In genomic region chr17:32211671-32212070, GRCh38 we compare ENCODE assay signal across 38 cellular contexts. TPM values are rescaled to one million over a fixed set of nuclear protein-coding genes. Genes with fewer than 3 reads are reported as not detected.
"Had no signal": no experiment of that assay in that cellular context is flagged by ENCODE, and none has a peak within 500 bp of the region (broad histone marks: within the 10 kb centered on the region; RNA-seq: fewer than 3 reads in every experiment).

No MANE protein-coding gene starts in this region.

- H3K4me1 Mint-ChIP-seq: activated naive CD4-positive, alpha-beta T cell treated with anti-CD3 and anti-CD28 coated beads, Interleukin-2, amount 10 ng/mL, durations not matched to agents 7 days and 5 days; activated naive CD4-positive, alpha-beta T cell treated with anti-CD3 and anti-CD28 coated beads, Interleukin-2, amount 50 U/mL, for 24 hours; activated naive CD8-positive, alpha-beta T cell treated with anti-CD3 and anti-CD28 coated beads, Interleukin-2, amount 50 U/mL, for 24 hours; activated T-helper 17 cell treated with anti-CD3 and anti-CD28 coated beads, Interleukin-2, amount 50 U/mL, for 72 hours; brain; central memory CD8-positive, alpha-beta T cell had no signal

- H3K27me3 ChIP-seq: adrenal gland, ascending aorta, body of pancreas, brain microvascular endothelial cell, breast epithelium, cardiac muscle cell had no signal

- H3K27me3 Mint-ChIP-seq: activated naive CD4-positive, alpha-beta T cell treated with anti-CD3 and anti-CD28 coated beads, Interleukin-2, amount 10 ng/mL, durations not matched to agents 7 days and 5 days; activated naive CD4-positive, alpha-beta T cell treated with anti-CD3 and anti-CD28 coated beads, Interleukin-2, amount 50 U/mL, for 24 hours; activated naive CD8-positive, alpha-beta T cell; activated naive CD8-positive, alpha-beta T cell treated with anti-CD3 and anti-CD28 coated beads for 36 hours; activated naive CD8-positive, alpha-beta T cell treated with anti-CD3 and anti-CD28 coated beads, Interleukin-2, amount 10 ng/mL, durations not matched to agents 7 days and 5 days; activated naive CD8-positive, alpha-beta T cell treated with anti-CD3 and anti-CD28 coated beads, Interleukin-2, amount 50 U/mL, for 24 hours; activated T-cell treated with anti-CD3 and anti-CD28 coated beads, Interleukin-2, amount 50 U/mL, for 24 hours; activated T-helper 17 cell treated with anti-CD3 and anti-CD28 coated beads, Interleukin-2, amount 50 U/mL, for 72 hours; brain; central memory CD8-positive, alpha-beta T cell had no signal

- H3K27ac Mint-ChIP-seq: activated naive CD4-positive, alpha-beta T cell treated with anti-CD3 and anti-CD28 coated beads for 36 hours; activated naive CD4-positive, alpha-beta T cell treated with anti-CD3 and anti-CD28 coated beads, Interleukin-2, amount 10 ng/mL, durations not matched to agents 7 days and 5 days; activated naive CD4-positive, alpha-beta T cell treated with anti-CD3 and anti-CD28 coated beads, Interleukin-2, amount 50 U/mL, for 72 hours; activated naive CD8-positive, alpha-beta T cell; activated naive CD8-positive, alpha-beta T cell treated with anti-CD3 and anti-CD28 coated beads for 36 hours; activated naive CD8-positive, alpha-beta T cell treated with anti-CD3 and anti-CD28 coated beads, Interleukin-2, amount 10 ng/mL, durations not matched to agents 7 days and 5 days; activated naive CD8-positive, alpha-beta T cell treated with anti-CD3 and anti-CD28 coated beads, Interleukin-2, amount 50 U/mL, for 24 hours; activated T-cell treated with anti-CD3 and anti-CD28 coated beads, Interleukin-2, amount 50 U/mL, for 24 hours; activated T-cell treated with anti-CD3 and anti-CD28 coated beads, Interleukin-2, amount 50 U/mL, for 72 hours; activated T-helper 1 cell treated with anti-CD3 and anti-CD28 coated beads, Interleukin-12 subunit alpha, Interleukin-12 subunit beta, Interleukin-2, Interleukin-4 antibody, amounts not matched to agents 30 ng/mL and 10 ng/mL and 1 ng/mL, durations not matched to agents 14 hours and 24 hours and 36 hours; activated T-helper 17 cell treated with anti-CD3 and anti-CD28 coated beads, Interleukin-2, amount 50 U/mL, for 72 hours; activated T-helper 2 cell treated with anti-CD3 and anti-CD28 coated beads, Interferon-gamma antibody, Interleukin-2, Interleukin-4, amounts not matched to agents 10 μg/mL and 5 μg/mL and 100 μg/mL, durations not matched to agents 14 hours and 24 hours and 36 hours; brain had no signal

- H3K9me3 ChIP-seq: adrenal gland, ascending aorta, body of pancreas, breast epithelium had no signal

- H3K36me3 Mint-ChIP-seq: activated naive CD4-positive, alpha-beta T cell treated with anti-CD3 and anti-CD28 coated beads, Interleukin-2, amount 50 U/mL, for 72 hours had no signal

- H3K36me3 ChIP-seq: breast epithelium had no signal

- FAIRE-seq: bronchial epithelial cell had no signal

- H3K4me3 Mint-ChIP-seq: activated naive CD4-positive, alpha-beta T cell treated with anti-CD3 and anti-CD28 coated beads for 36 hours; activated naive CD4-positive, alpha-beta T cell treated with anti-CD3 and anti-CD28 coated beads, Interleukin-2, amount 10 ng/mL, durations not matched to agents 7 days and 5 days; activated naive CD4-positive, alpha-beta T cell treated with anti-CD3 and anti-CD28 coated beads, Interleukin-2, amount 50 U/mL, for 24 hours; activated naive CD8-positive, alpha-beta T cell; activated naive CD8-positive, alpha-beta T cell treated with anti-CD3 and anti-CD28 coated beads for 36 hours; activated naive CD8-positive, alpha-beta T cell treated with anti-CD3 and anti-CD28 coated beads, Interleukin-2, amount 10 ng/mL, durations not matched to agents 7 days and 5 days; activated naive CD8-positive, alpha-beta T cell treated with anti-CD3 and anti-CD28 coated beads, Interleukin-2, amount 50 U/mL, for 24 hours; activated T-cell treated with anti-CD3 and anti-CD28 coated beads, Interleukin-2, amount 50 U/mL, for 24 hours; activated T-cell treated with anti-CD3 and anti-CD28 coated beads, Interleukin-2, amount 50 U/mL, for 4 hours; activated T-cell treated with anti-CD3 and anti-CD28 coated beads, Interleukin-2, amount 50 U/mL, for 72 hours; activated T-helper 1 cell treated with anti-CD3 and anti-CD28 coated beads, Interleukin-12 subunit alpha, Interleukin-12 subunit beta, Interleukin-2, Interleukin-4 antibody, amounts not matched to agents 30 ng/mL and 10 ng/mL and 1 ng/mL, durations not matched to agents 14 hours and 24 hours and 36 hours; activated T-helper 17 cell treated with anti-CD3 and anti-CD28 coated beads, Interleukin-2, amount 50 U/mL, for 72 hours; brain; central memory CD8-positive, alpha-beta T cell had no signal

- H3K4me1 ChIP-seq: adrenal gland, ascending aorta, body of pancreas, breast epithelium had no signal

- H3K27ac ChIP-seq: adrenal gland, ascending aorta, body of pancreas, brain microvascular endothelial cell, breast epithelium, cardiac muscle cell had no signal

- H3K4me3 ChIP-seq: adrenal gland, ascending aorta, body of pancreas, breast epithelium, cardiac muscle cell had no signal

- H3K9me3 Mint-ChIP-seq: activated naive CD4-positive, alpha-beta T cell treated with anti-CD3 and anti-CD28 coated beads for 36 hours; activated naive CD4-positive, alpha-beta T cell treated with anti-CD3 and anti-CD28 coated beads, Interleukin-2, amount 10 ng/mL, durations not matched to agents 7 days and 5 days; activated naive CD4-positive, alpha-beta T cell treated with anti-CD3 and anti-CD28 coated beads, Interleukin-2, amount 50 U/mL, for 24 hours; activated naive CD4-positive, alpha-beta T cell treated with anti-CD3 and anti-CD28 coated beads, Interleukin-2, amount 50 U/mL, for 72 hours; activated naive CD8-positive, alpha-beta T cell treated with anti-CD3 and anti-CD28 coated beads for 36 hours; activated naive CD8-positive, alpha-beta T cell treated with anti-CD3 and anti-CD28 coated beads, Interleukin-2, amount 10 ng/mL, durations not matched to agents 7 days and 5 days; activated naive CD8-positive, alpha-beta T cell treated with anti-CD3 and anti-CD28 coated beads, Interleukin-2, amount 50 U/mL, for 24 hours; activated T-cell treated with anti-CD3 and anti-CD28 coated beads, Interleukin-2, amount 50 U/mL, for 24 hours; activated T-cell treated with anti-CD3 and anti-CD28 coated beads, Interleukin-2, amount 50 U/mL, for 4 hours; activated T-cell treated with anti-CD3 and anti-CD28 coated beads, Interleukin-2, amount 50 U/mL, for 72 hours; activated T-helper 1 cell treated with anti-CD3 and anti-CD28 coated beads, Interleukin-12 subunit alpha, Interleukin-12 subunit beta, Interleukin-2, Interleukin-4 antibody, amounts not matched to agents 30 ng/mL and 10 ng/mL and 1 ng/mL, durations not matched to agents 14 hours and 24 hours and 36 hours; activated T-helper 17 cell treated with anti-CD3 and anti-CD28 coated beads, Interleukin-2, amount 50 U/mL, for 72 hours; activated T-helper 2 cell treated with anti-CD3 and anti-CD28 coated beads, Interferon-gamma antibody, Interleukin-2, Interleukin-4, amounts not matched to agents 10 μg/mL and 5 μg/mL and 100 μg/mL, durations not matched to agents 14 hours and 24 hours and 36 hours; brain; central memory CD8-positive, alpha-beta T cell had no signal

- DNase-seq: activated effector memory CD4-positive, alpha-beta T cell treated with anti-CD3 and anti-CD28 coated beads, Interleukin-2, amount 50 U/mL, for 16 hours; activated effector memory CD4-positive, alpha-beta T cell treated with Interleukin-2 at 50 U/mL for 16 hours; activated gamma-delta T cell; activated gamma-delta T cell treated with Interleukin-2 at 50 U/mL for 16 hours; activated naive CD4-positive, alpha-beta T cell; activated naive CD4-positive, alpha-beta T cell treated with anti-CD3 and anti-CD28 coated beads for 36 hours; activated naive CD4-positive, alpha-beta T cell treated with anti-CD3 and anti-CD28 coated beads, Interleukin-2, amount 10 ng/mL, durations not matched to agents 7 days and 5 days; activated naive CD4-positive, alpha-beta T cell treated with anti-CD3 and anti-CD28 coated beads, Interleukin-2, amount 50 U/mL, for 16 hours; activated naive CD4-positive, alpha-beta T cell treated with Interleukin-2 at 50 U/mL for 16 hours; activated naive CD8-positive, alpha-beta T cell treated with anti-CD3 and anti-CD28 coated beads for 36 hours; activated naive CD8-positive, alpha-beta T cell treated with anti-CD3 and anti-CD28 coated beads, Interleukin-2, amount 10 ng/mL, durations not matched to agents 7 days and 5 days; activated naive CD8-positive, alpha-beta T cell treated with anti-CD3 and anti-CD28 coated beads, Interleukin-2, amount 50 U/mL, for 24 hours; activated T-cell treated with anti-CD3 and anti-CD28 coated beads, Interleukin-2, amount 50 U/mL, for 1 hour; activated T-cell treated with anti-CD3 and anti-CD28 coated beads, Interleukin-2, amount 50 U/mL, for 24 hours; activated T-cell treated with anti-CD3 and anti-CD28 coated beads, Interleukin-2, amount 50 U/mL, for 4 hours; activated T-cell treated with anti-CD3 and anti-CD28 coated beads, Interleukin-2, amount 50 U/mL, for 48 hours; activated T-cell treated with anti-CD3 and anti-CD28 coated beads, Interleukin-2, amount 50 U/mL, for 72 hours; adrenal gland; amniotic stem cell; amygdala; anterior cingulate cortex; aorta; body of pancreas; brain microvascular endothelial cell; central memory CD4-positive, alpha-beta T cell; cerebellar nuclear complex had no signal

RNA-seq across cellular contexts. Expression of gene RHBDL3, which starts 54.0 kb away (rescaled TPM):
- total RNA-seq: activated naive CD4-positive, alpha-beta T cell treated with anti-CD3 and anti-CD28 coated beads for 36 hours; ascending aorta; bronchial epithelial cell had no signal
